In the genomic region with DNA sequence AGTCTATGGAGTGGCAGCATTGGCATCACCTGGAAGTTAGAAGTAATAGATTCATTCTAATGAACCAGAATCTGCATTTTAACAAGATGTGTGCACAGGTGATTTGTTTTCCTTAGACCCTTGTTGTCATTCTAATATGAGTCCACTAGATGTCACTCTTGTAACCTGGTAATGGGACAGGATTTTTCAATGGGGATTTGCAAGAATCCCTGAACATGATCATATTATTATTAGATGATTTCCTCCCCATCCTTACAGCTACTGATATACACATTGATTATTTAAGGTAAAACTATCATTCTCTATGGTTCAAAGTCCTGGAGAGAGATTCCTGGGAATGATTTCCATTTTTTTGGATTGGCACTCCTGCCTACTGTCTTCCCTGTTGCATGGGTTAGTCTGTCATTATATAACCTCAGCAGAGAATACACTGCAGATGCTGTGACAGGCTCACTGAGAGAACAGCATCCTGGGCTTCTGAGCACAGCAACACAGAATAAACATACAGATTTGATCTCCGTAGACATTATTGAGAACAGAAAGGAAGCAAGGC, we compare ENCODE assay signal across 8 cellular contexts.
DNase-seq lines count a peak whose midpoint lies in the region; ATAC-seq and TF ChIP-seq lines count a peak whose summit lies in the region.

No MANE protein-coding gene starts in this region.

- TF ChIP-seq POLR2A in ovary (IDR thresholded peaks at IDR 0.05), result no peak

- peaks cover 5% of the 10 kb centered on the region for H3K4me1 Mint-ChIP-seq in CD14-positive monocyte

- no peaks in the 10 kb centered on the region for H3K9me2 ChIP-seq in Loucy (replicated peaks; ENCODE audit: low read depth, low read length)

- H3K9me3 ChIP-seq in Loucy (ENCODE audit: insufficient read depth, low read depth, low read length), result no peaks in the 10 kb centered on the region
- H3K9me3 ChIP-seq in ovary, result no peaks in the 10 kb centered on the region

- H3K36me3 ChIP-seq in Loucy (ENCODE audit: insufficient read depth, low read length) (no peaks in the 10 kb centered on the region), ovary (no peaks in the 10 kb centered on the region)

- no peak overlapping the region for H3K9ac ChIP-seq in Loucy (ENCODE audit: low read depth, low read length, poor library complexity, severe bottlenecking)

- no peak overlapping the region for H3K4me2 ChIP-seq in Loucy (ENCODE audit: low read depth, low read length, poor library complexity, severe bottlenecking)

- intact Hi-C loops in CD14-positive monocyte (cut with micrococcal nuclease), result loop anchor here (5.0 kb wide), 2 partner anchors 273 to 278 kb away; no protein-coding TSS in a partner anchor
- intact Hi-C loops in ovary (cut with DNase I), result loop anchor here in 1 of 4 donors (10.0 kb wide), 1 partner anchor 1375 kb away; a partner anchor contains a TSS

- no peaks in the 10 kb centered on the region for H4K20me1 ChIP-seq in Loucy (ENCODE audit: insufficient read depth, low read length, poor library complexity, severe bottlenecking)

- H3K27ac ChIP-seq in ovary, result no peak overlapping the region

- no peaks in the 10 kb centered on the region for H3F3A ChIP-seq in Loucy (ENCODE audit: low read depth)

- H3K4me3 ChIP-seq in Loucy (ENCODE audit: low read length, poor library complexity, severe bottlenecking) (no peak overlapping the region), fibroblast of pulmonary artery (replicated peaks; ENCODE audit: low read depth, low read length) (no peak overlapping the region), ovary (no peak overlapping the region)

- no peaks in the 10 kb centered on the region for H3K79me2 ChIP-seq in Loucy (ENCODE audit: insufficient read depth, low read length)

- no peaks in the 10 kb centered on the region for H3K27me3 ChIP-seq in Loucy (ENCODE audit: insufficient read depth, low read length, poor library complexity, severe bottlenecking)
- no peaks in the 10 kb centered on the region for H3K27me3 ChIP-seq in ovary

- TF ChIP-seq EP300 in ovary (IDR thresholded peaks at IDR 0.05), result no peak

- H2AFZ ChIP-seq in Loucy (ENCODE audit: low read length), result no peak overlapping the region

- 57 to 72% (median 60%) methylated on average over 1 of the region's 1 CpG for WGBS in ovary, 3 donors

- H3K4me1 ChIP-seq in Loucy (ENCODE audit: insufficient read depth, low read length, poor library complexity, severe bottlenecking) (no peaks in the 10 kb centered on the region), ovary (ENCODE audit: insufficient read depth) (no peaks in the 10 kb centered on the region)

- H3K9me3 Mint-ChIP-seq in CD14-positive monocyte, result no peaks in the 10 kb centered on the region

- no peak overlapping the region for H3K4me3 Mint-ChIP-seq in CD14-positive monocyte

- DNase-seq in CD14-positive monocyte (ENCODE audit: low spot score) (no peak), fibroblast of pulmonary artery (ENCODE audit: low read depth) (peak; percentile 81), ovary (no peak), activated gamma-delta T cell treated with Interleukin-2 at 50 U/mL for 16 hours (no peak)
- DNase-seq in activated CD8-positive, alpha-beta memory T cell treated with anti-CD3 and anti-CD28 coated beads for 24 hours, result no peak

- ATAC-seq in GM19035 (IDR thresholded peaks at IDR 0.05; ENCODE audit: unreplicated experiment) (peak; percentile 73), SK-N-SH treated with all-trans-retinoic acid at 6 μM for 48 hours (peak; percentile 91)

- no peaks in the 10 kb centered on the region for H3K27me3 Mint-ChIP-seq in CD14-positive monocyte (ENCODE audit: low read depth in 3 of 3)

- no peak overlapping the region for H3K27ac Mint-ChIP-seq in CD14-positive monocyte

- no peaks in the 10 kb centered on the region for H3K36me3 Mint-ChIP-seq in CD14-positive monocyte

- TF ChIP-seq CTCF in CD14-positive monocyte (IDR thresholded peaks at IDR 0.05), result peak; percentile 89
- TF ChIP-seq CTCF in Loucy (conservative IDR thresholded peaks at IDR 0.05; ENCODE audit: low read length), result peak; percentile 82
- TF ChIP-seq CTCF in fibroblast of pulmonary artery (IDR thresholded peaks at IDR 0.05; ENCODE audit: low read length, missing control alignments), result peak; percentile 70
- peak; percentile 34 to 54 (median 51) for TF ChIP-seq CTCF in ovary (IDR thresholded peaks at IDR 0.05)

TF ChIP-seq in SK-N-SH treated with all-trans-retinoic acid at 6 μM for 48 hours, 23 proteins besides CTCF, POLR2A, EP300 and RAD21:
- TF ChIP-seq, protein P1, sequence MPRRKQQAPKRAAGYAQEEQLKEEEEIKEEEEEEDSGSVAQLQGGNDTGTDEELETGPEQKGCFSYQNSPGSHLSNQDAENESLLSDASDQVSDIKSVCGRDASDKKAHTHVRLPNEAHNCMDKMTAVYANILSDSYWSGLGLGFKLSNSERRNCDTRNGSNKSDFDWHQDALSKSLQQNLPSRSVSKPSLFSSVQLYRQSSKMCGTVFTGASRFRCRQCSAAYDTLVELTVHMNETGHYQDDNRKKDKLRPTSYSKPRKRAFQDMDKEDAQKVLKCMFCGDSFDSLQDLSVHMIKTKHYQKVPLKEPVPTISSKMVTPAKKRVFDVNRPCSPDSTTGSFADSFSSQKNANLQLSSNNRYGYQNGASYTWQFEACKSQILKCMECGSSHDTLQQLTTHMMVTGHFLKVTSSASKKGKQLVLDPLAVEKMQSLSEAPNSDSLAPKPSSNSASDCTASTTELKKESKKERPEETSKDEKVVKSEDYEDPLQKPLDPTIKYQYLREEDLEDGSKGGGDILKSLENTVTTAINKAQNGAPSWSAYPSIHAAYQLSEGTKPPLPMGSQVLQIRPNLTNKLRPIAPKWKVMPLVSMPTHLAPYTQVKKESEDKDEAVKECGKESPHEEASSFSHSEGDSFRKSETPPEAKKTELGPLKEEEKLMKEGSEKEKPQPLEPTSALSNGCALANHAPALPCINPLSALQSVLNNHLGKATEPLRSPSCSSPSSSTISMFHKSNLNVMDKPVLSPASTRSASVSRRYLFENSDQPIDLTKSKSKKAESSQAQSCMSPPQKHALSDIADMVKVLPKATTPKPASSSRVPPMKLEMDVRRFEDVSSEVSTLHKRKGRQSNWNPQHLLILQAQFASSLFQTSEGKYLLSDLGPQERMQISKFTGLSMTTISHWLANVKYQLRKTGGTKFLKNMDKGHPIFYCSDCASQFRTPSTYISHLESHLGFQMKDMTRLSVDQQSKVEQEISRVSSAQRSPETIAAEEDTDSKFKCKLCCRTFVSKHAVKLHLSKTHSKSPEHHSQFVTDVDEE (CRISPR knock-in tag; IDR thresholded peaks at IDR 0.05), result peak; percentile 90
- TF ChIP-seq TCF4 (CRISPR knock-in tag; IDR thresholded peaks at IDR 0.05; ENCODE audit: borderline replicate concordance) (peak; percentile 63; the same call in 1 of the 2 replicates), ARNTL (CRISPR knock-in tag; IDR thresholded peaks at IDR 0.05; ENCODE audit: borderline replicate concordance, low read depth) (no peak), BACH2 (CRISPR knock-in tag; IDR thresholded peaks at IDR 0.05; ENCODE audit: borderline replicate concordance) (no peak), GLIS3 (CRISPR knock-in tag; IDR thresholded peaks at IDR 0.05) (no peak), ISL1 (CRISPR knock-in tag; IDR thresholded peaks at IDR 0.05) (0 out of 2 replicates have a peak, but pooled peaks have one; percentile 27), ZFP3 (CRISPR knock-in tag; IDR thresholded peaks at IDR 0.05) (no peak)
